In the genomic region with DNA sequence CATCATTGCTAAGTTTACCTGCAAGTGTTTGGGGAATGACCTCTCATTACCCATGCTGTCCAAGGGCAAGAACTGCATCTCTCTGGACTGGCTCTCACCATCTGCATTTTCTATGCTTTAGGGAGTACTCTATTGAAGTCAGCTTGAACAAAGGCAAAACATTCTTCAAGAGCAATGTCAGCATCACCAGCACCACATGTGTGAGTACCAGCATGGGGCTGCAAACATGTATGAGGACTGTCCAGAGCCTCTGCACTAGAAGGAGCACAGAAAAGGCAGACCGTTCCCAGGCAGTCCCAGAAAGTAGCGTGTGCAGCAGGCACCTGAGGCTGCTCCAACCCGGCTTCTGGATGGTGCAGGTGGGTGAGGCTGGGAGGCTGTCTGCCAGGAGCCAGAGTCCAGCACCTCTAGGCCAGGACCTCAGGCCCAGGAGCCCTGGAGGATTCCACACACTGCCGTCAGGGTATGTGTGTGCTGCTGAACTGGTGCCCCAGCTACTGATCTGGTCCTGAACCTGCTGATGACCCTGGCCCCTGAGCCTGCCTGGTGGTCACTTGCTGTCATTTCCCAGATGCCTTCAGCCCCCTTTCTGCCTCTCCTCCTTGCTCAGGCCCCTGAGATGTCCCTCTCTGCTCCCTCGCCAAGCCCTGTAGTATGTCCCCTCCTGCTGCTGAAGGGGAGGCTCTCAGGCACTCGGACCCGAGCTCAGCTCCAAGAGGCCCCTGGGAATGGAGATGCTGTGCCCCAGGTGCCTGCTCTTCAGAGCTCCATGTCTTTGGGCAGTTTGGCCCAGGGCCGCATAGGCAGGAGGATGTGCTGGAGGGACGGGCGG, we compare ENCODE assay signal across 21 cellular contexts. TPM values are rescaled to one million over a fixed set of nuclear protein-coding genes. Genes with fewer than 3 reads are reported as not detected.
"Had no signal": no experiment of that assay in that cellular context is flagged by ENCODE, and none has a peak within 500 bp of the region (broad histone marks: within the 10 kb centered on the region; RNA-seq: fewer than 3 reads in every experiment).

No MANE protein-coding gene starts in this region.

- ATAC-seq: heart right ventricle, lower lobe of right lung had no signal

- H3K4me3 ChIP-seq: dorsolateral prefrontal cortex, heart right ventricle, left ventricle myocardium inferior, lower lobe of right lung, right atrium auricular region, suprapubic skin, thyroid gland had no signal

- DNase-seq: central memory CD4-positive, alpha-beta T cell; cortex of kidney; effector CD8-positive, alpha-beta T cell; heart right ventricle; hypothalamus; left ventricle myocardium inferior; lower lobe of right lung; midbrain; naive B cell; small intestine; stimulated activated CD4-positive, alpha-beta T cell treated with anti-CD3 and anti-CD28 coated beads, Interleukin-2, amount 100 ng/mL, for 48 hours; stimulated activated naive CD4-positive, alpha-beta T cell treated with Interleukin-2 at 50 U/mL for 16 hours; thyroid gland had no signal

- H3K27ac ChIP-seq: dorsolateral prefrontal cortex, heart right ventricle, lower lobe of right lung, right atrium auricular region, suprapubic skin, thyroid gland had no signal

- H3K4me1 ChIP-seq: lower lobe of right lung, right atrium auricular region, thyroid gland had no signal

- H3K9me3 ChIP-seq: heart right ventricle, left ventricle myocardium inferior, lower lobe of right lung, right atrium auricular region, suprapubic skin, thyroid gland had no signal

- H3K27me3 ChIP-seq: dorsolateral prefrontal cortex, heart right ventricle, right atrium auricular region, suprapubic skin, thyroid gland had no signal

- H3K36me3 ChIP-seq: heart right ventricle, left ventricle myocardium inferior, lower lobe of right lung, right atrium auricular region, suprapubic skin, thyroid gland had no signal

RNA-seq across cellular contexts. Expression of gene ANTXRL, which starts 20.7 kb away (rescaled TPM):
- total RNA-seq: fibroblast of lung, frontal cortex, glomerular endothelial cell, left ventricle myocardium inferior, lower lobe of right lung, osteoblast, right atrium auricular region, suprapubic skin, thyroid gland, ureter had no signal
- polyA plus RNA-seq: fibroblast of lung had no signal
